8 cellular contexts compared by ENCODE assay signal in genomic region chr19:52171321-52172169, GRCh38. TPM values are rescaled to one million over a fixed set of nuclear protein-coding genes. Genes with fewer than 3 reads are reported as not detected.
DNase-seq lines count a peak whose midpoint lies in the region; ATAC-seq and TF ChIP-seq lines count a peak whose summit lies in the region.

Gene ZNF836, minus strand, starts transcription at chr19:52171621. Its CDS starts 3,549 bp downstream, at chr19:52168072.

- no peaks in the 10 kb centered on the region for H3K4me1 ChIP-seq in NT2/D1 (ENCODE audit: insufficient read depth, insufficient read length)

- H3K4me3 Mint-ChIP-seq in endothelial cell (ENCODE audit: unreplicated experiment) (peak within 1 kb of the TSS; percentile 100), mesothelial cell of epicardium (peak within 1 kb of the TSS; percentile 92)

- peaks cover 6% of the 10 kb centered on the region for H3K36me3 ChIP-seq in NT2/D1 (ENCODE audit: insufficient read depth, insufficient read length, low read length)

- peak within 1 kb of the TSS; percentile 73 for H3K4me3 ChIP-seq in NT2/D1 (ENCODE audit: insufficient read length, low read depth)

- H3K4me1 Mint-ChIP-seq in endothelial cell (ENCODE audit: unreplicated experiment) (peaks cover 19% of the 10 kb centered on the region), mesothelial cell of epicardium (peaks cover 18% of the 10 kb centered on the region)

- peaks cover 15% of the 10 kb centered on the region for H3K27me3 ChIP-seq in NT2/D1 (ENCODE audit: insufficient read depth, insufficient read length)

- TF ChIP-seq CTCF in 22Rv1 (IDR thresholded peaks at IDR 0.05) (no peak), endothelial cell (IDR thresholded peaks at IDR 0.05; ENCODE audit: unreplicated experiment) (no peak), mesothelial cell of epicardium (IDR thresholded peaks at IDR 0.05; ENCODE audit: unreplicated experiment) (no peak)

- no peak for DNase-seq in NT2/D1 (ENCODE audit: low read depth, low spot score)
- peak; percentile 84 for DNase-seq in activated CD8-positive, alpha-beta memory T cell treated with anti-CD3 and anti-CD28 coated beads, Interleukin-2, amount 50 U/mL, for 1 hour (ENCODE audit: extremely low read depth)
- DNase-seq in endothelial cell (ENCODE audit: low spot score): peak; percentile 72
- DNase-seq in mesothelial cell of epicardium (ENCODE audit: low spot score in 2 of 2, unreplicated experiment in 2 of 2): peak; percentile 84 to 85
- DNase-seq in stimulated activated CD8-positive, alpha-beta memory T cell treated with anti-CD3 and anti-CD28 coated beads, Interleukin-15, amount 100 ng/mL, for 24 hours (ENCODE audit: low read depth): peak; percentile 66

- H3K27me3 Mint-ChIP-seq in endothelial cell (ENCODE audit: unreplicated experiment) (peaks cover 14% of the 10 kb centered on the region), mesothelial cell of epicardium (ENCODE audit: low read depth) (no peaks in the 10 kb centered on the region)

- H3K36me3 Mint-ChIP-seq in endothelial cell (ENCODE audit: low read depth, unreplicated experiment): peaks cover 19% of the 10 kb centered on the region
- H3K36me3 Mint-ChIP-seq in mesothelial cell of epicardium: peaks cover 18% of the 10 kb centered on the region

- H3K9ac ChIP-seq in NT2/D1 (ENCODE audit: insufficient read length, low read depth): peak within 1 kb of the TSS; percentile 85

- ATAC-seq in GM18868 (IDR thresholded peaks at IDR 0.05; ENCODE audit: unreplicated experiment) (peak; percentile 77), HG03571 (IDR thresholded peaks at IDR 0.05; ENCODE audit: unreplicated experiment) (peak; percentile 65)

- H3K27ac Mint-ChIP-seq in endothelial cell (ENCODE audit: unreplicated experiment): peak within 1 kb of the TSS; percentile 61
- peak within 1 kb of the TSS; percentile 97 for H3K27ac Mint-ChIP-seq in mesothelial cell of epicardium

- H3K27ac ChIP-seq in 22Rv1: peak within 1 kb of the TSS; percentile 68

- H3K9me3 ChIP-seq in NT2/D1 (ENCODE audit: insufficient read depth, low read length): no peaks in the 10 kb centered on the region

- H3K9me3 Mint-ChIP-seq in endothelial cell (ENCODE audit: unreplicated experiment): no peaks in the 10 kb centered on the region
- peaks cover 3% of the 10 kb centered on the region for H3K9me3 Mint-ChIP-seq in mesothelial cell of epicardium

RNA-seq across cellular contexts. Expression of gene ZNF836, which starts in this region (rescaled TPM):
- 15.4 TPM for total RNA-seq in endothelial cell (ENCODE audit: unreplicated experiment)
- 17.4 to 21.2 TPM (median 19.1 TPM) in 3 replicates for total RNA-seq in mesothelial cell of epicardium
